In genomic region chr15:74798388-74799254, GRCh38 we compare ENCODE assay signal across 10 cellular contexts. TPM values are rescaled to one million over a fixed set of nuclear protein-coding genes. Genes with fewer than 3 reads are reported as not detected.
DNase-seq lines count a peak whose midpoint lies in the region; ATAC-seq and TF ChIP-seq lines count a peak whose summit lies in the region.
"Had no signal": no experiment of that assay in that cellular context is flagged by ENCODE, and none has a peak within 500 bp of the region (broad histone marks: within the 10 kb centered on the region; RNA-seq: fewer than 3 reads in every experiment).

No MANE protein-coding gene starts in this region.

- no peak overlapping the region for H2BK15ac ChIP-seq in neuronal stem cell (ENCODE audit: low read length)

- peaks cover 41% of the 10 kb centered on the region for H3K79me2 ChIP-seq in Karpas-422 (ENCODE audit: low read length)

- H2AK5ac ChIP-seq in neuronal stem cell (ENCODE audit: low read depth, low read length) = no peak overlapping the region

- no peak overlapping the region for H2AFZ ChIP-seq in Karpas-422 (ENCODE audit: low read length)
- H2AFZ ChIP-seq in neuronal stem cell (ENCODE audit: low read length) = no peak overlapping the region

- H2BK12ac ChIP-seq in neuronal stem cell (ENCODE audit: low read length) = peak overlapping the region; percentile 18

- H3K27me3 ChIP-seq in Karpas-422 (ENCODE audit: low read length) (no peaks in the 10 kb centered on the region), neuronal stem cell (ENCODE audit: control insufficient read depth in 3 of 3, insufficient read depth in 3 of 3, low read depth in 1 of 3, low read length in 3 of 3) (no peaks in the 10 kb centered on the region)

- H3K27ac ChIP-seq in Karpas-422 (ENCODE audit: low read length) (peak overlapping the region; percentile 100), cingulate gyrus (ENCODE audit: low read depth, low read length) (peak overlapping the region; percentile 29), neuronal stem cell (replicated peaks; ENCODE audit: low read length) (no peak overlapping the region)

- H3K36me3 ChIP-seq in Karpas-422 (ENCODE audit: insufficient read depth, low read length) (peaks cover 51% of the 10 kb centered on the region), neuronal stem cell (replicated peaks in 1 of 2; ENCODE audit: control insufficient read depth in 2 of 2, insufficient read depth in 2 of 2, low read length in 2 of 2) (peaks cover 43 to 68% of the 10 kb centered on the region in 2 donors)

- H3K4me2 ChIP-seq in Karpas-422 (ENCODE audit: low read depth, low read length, poor library complexity, severe bottlenecking) = peak overlapping the region; percentile 63
- H3K4me2 ChIP-seq in neuronal stem cell (ENCODE audit: insufficient read depth, low read length, poor library complexity, severe bottlenecking) = peak overlapping the region; percentile 0
- H3K4me2 ChIP-seq: smooth muscle cell had no signal

- DNase-seq in GM12865 (ENCODE audit: low read depth) (peak; percentile 76), Karpas-422 (peak; percentile 87), neuronal stem cell (ENCODE audit: low spot score) (no peak), OCI-M1 (lab: John Stamatoyannopoulos, UW) (no peak), COLO668 (lab: John Stamatoyannopoulos, UW; ENCODE audit: unreplicated experiment) (no peak)
- DNase-seq: SIG-M5 had no signal

- H3K4ac ChIP-seq in neuronal stem cell (ENCODE audit: low read length) = no peak overlapping the region

- H3K79me1 ChIP-seq in neuronal stem cell (ENCODE audit: low read depth, low read length) = peaks cover 16% of the 10 kb centered on the region

- no CpG with 5 or more reads among the region's 25 CpGs for WGBS in neuronal stem cell (ENCODE audit: extremely low coverage in 2 of 2, insufficient read length in 2 of 2, insufficient replicate concordance in 1 of 2), 2 donors

- H3K14ac ChIP-seq in neuronal stem cell (ENCODE audit: low read length) = no peak overlapping the region

- H3K4me1 ChIP-seq in Karpas-422 (ENCODE audit: low read length) (peaks cover 71% of the 10 kb centered on the region), neuronal stem cell (ENCODE audit: control insufficient read depth in 2 of 2, insufficient read depth in 1 of 2, low read depth in 1 of 2, low read length in 2 of 2) (no peaks in the 10 kb centered on the region)

- ATAC-seq in GM18907 (IDR thresholded peaks at IDR 0.05; ENCODE audit: unreplicated experiment) = no peak
- ATAC-seq in HG03521 (IDR thresholded peaks at IDR 0.05; ENCODE audit: unreplicated experiment) = no peak

- H3K9me3 ChIP-seq in Karpas-422 (ENCODE audit: low read length) (no peaks in the 10 kb centered on the region), neuronal stem cell (replicated peaks in 1 of 2; ENCODE audit: control insufficient read depth in 2 of 2, insufficient read depth in 1 of 2, low read depth in 1 of 2, low read length in 2 of 2) (no peaks in the 10 kb centered on the region)

- H3K9me2 ChIP-seq in Karpas-422 (replicated peaks; ENCODE audit: insufficient read depth, low read length) = no peaks in the 10 kb centered on the region

- H3K4me3 ChIP-seq in GM12865 (ENCODE audit: low read depth, low read length) (no peak overlapping the region), Karpas-422 (ENCODE audit: low read length) (peak overlapping the region; percentile 39; the same call in 1 of the 2 replicates), neuronal stem cell (ENCODE audit: low read length in 2 of 2) (no peak overlapping the region)
- H3K4me3 ChIP-seq: smooth muscle cell had no signal

- no peak overlapping the region for H4K91ac ChIP-seq in neuronal stem cell (ENCODE audit: low read depth, low read length, poor library complexity)

- H4K8ac ChIP-seq in neuronal stem cell (ENCODE audit: low read depth, low read length) = peak overlapping the region; percentile 32

- H3K9ac ChIP-seq in Karpas-422 (ENCODE audit: low read length) (peak overlapping the region; percentile 72), neuronal stem cell (ENCODE audit: low read depth, low read length, poor library complexity) (peak overlapping the region; percentile 17)

- TF ChIP-seq CTCF in GM12865 (IDR thresholded peaks at IDR 0.05; ENCODE audit: insufficient read depth, low read depth, low read length, missing control alignments) = peak; percentile 17

- H3K18ac ChIP-seq in neuronal stem cell (ENCODE audit: low read length) = peak overlapping the region; percentile 53

- H4K20me1 ChIP-seq in Karpas-422 (ENCODE audit: insufficient read depth, low read depth, low read length) = peaks cover 18% of the 10 kb centered on the region

- H2BK120ac ChIP-seq in neuronal stem cell (ENCODE audit: low read depth, low read length) = no peak overlapping the region

- H2BK5ac ChIP-seq in neuronal stem cell (ENCODE audit: low read length) = peak overlapping the region; percentile 31

- H3K23ac ChIP-seq in neuronal stem cell (ENCODE audit: low read depth, low read length, poor library complexity) = peak overlapping the region; percentile 2

RNA-seq across cellular contexts. Expression of gene LMAN1L, which starts 14.0 kb away (rescaled TPM):
- total RNA-seq in Karpas-422 (2014; rRNA removed; shearing (Covaris generic); ENCODE audit: low replicate concordance) = 3.3 and 4.3 TPM in 2 replicates
- polyA plus RNA-seq in neuronal stem cell (2013, experiment 1 of 2) = not detected
- not detected for polyA plus RNA-seq in neuronal stem cell (2013, experiment 2 of 2)
- total RNA-seq: smooth muscle cell had no signal
- polyA plus RNA-seq: smooth muscle cell had no signal

RNA-seq across cellular contexts. Expression of gene CSK, which starts 16.7 kb away (rescaled TPM):
- total RNA-seq in Karpas-422 (2014; rRNA removed; shearing (Covaris generic); ENCODE audit: low replicate concordance) = 172 and 306 TPM in 2 replicates
- 40.7 TPM for polyA plus RNA-seq in neuronal stem cell (2013, experiment 1 of 2)
- polyA plus RNA-seq in neuronal stem cell (2013, experiment 2 of 2) = 40.4 TPM

RNA-seq across cellular contexts. Expression of gene CPLX3, which starts 27.8 kb away (rescaled TPM):
- 5.2 and 7.3 TPM in 2 replicates for total RNA-seq in Karpas-422 (2014; rRNA removed; shearing (Covaris generic); ENCODE audit: low replicate concordance)
- polyA plus RNA-seq in neuronal stem cell (2013, experiment 1 of 2) = 0.03 TPM
- polyA plus RNA-seq in neuronal stem cell (2013, experiment 2 of 2) = 0.03 TPM
- polyA plus RNA-seq: smooth muscle cell had no signal

RNA-seq across cellular contexts. Expression of gene ULK3, which starts 44.3 kb away (rescaled TPM):
- total RNA-seq in Karpas-422 (2014; rRNA removed; shearing (Covaris generic); ENCODE audit: low replicate concordance) = 87.3 and 89.6 TPM in 2 replicates
- polyA plus RNA-seq in neuronal stem cell (2013, experiment 1 of 2) = 16.2 TPM
- polyA plus RNA-seq in neuronal stem cell (2013, experiment 2 of 2) = 15.9 TPM

RNA-seq across cellular contexts. Expression of gene CYP1A2, which starts 50.0 kb away (rescaled TPM):
- not detected in 2 replicates for total RNA-seq in Karpas-422 (2014; rRNA removed; shearing (Covaris generic); ENCODE audit: low replicate concordance)
- polyA plus RNA-seq in neuronal stem cell (2013, experiment 1 of 2) = not detected
- not detected for polyA plus RNA-seq in neuronal stem cell (2013, experiment 2 of 2)
- total RNA-seq: smooth muscle cell had no signal
- polyA plus RNA-seq: smooth muscle cell had no signal

Comparison
In these comparisons a context has a peak if more than half of its experiments do, and no peak if none do; other contexts are left out.
1. DNase-seq: peak in GM12865 (single experiment) and Karpas-422 (single experiment); none in neuronal stem cell (single experiment), OCI-M1 (single experiment) and COLO668 (single experiment).